In genomic region chr15:30097827-30098226, GRCh38 we compare ENCODE assay signal across 10 cellular contexts. TPM values are rescaled to one million over a fixed set of nuclear protein-coding genes. Genes with fewer than 3 reads are reported as not detected.
"Had no signal": no experiment of that assay in that cellular context is flagged by ENCODE, and none has a peak within 500 bp of the region (broad histone marks: within the 10 kb centered on the region; RNA-seq: fewer than 3 reads in every experiment).

No MANE protein-coding gene starts in this region.

RNA-seq across cellular contexts. Expression of gene GOLGA8J, which starts 15.1 kb away (rescaled TPM):
- total RNA-seq: activated CD4-positive, alpha-beta T cell treated with anti-CD3 and anti-CD28 coated beads, Interleukin-2, amount 10 ng/mL, durations not matched to agents 24 days and 14 days; cardiac septum; dermis microvascular lymphatic vessel endothelial cell; osteoblast; right atrium auricular region; skeletal muscle tissue had no signal
- polyA plus RNA-seq: hepatocyte had no signal

RNA-seq across cellular contexts. Expression of gene GOLGA8T, which starts 37.0 kb away (rescaled TPM):
- total RNA-seq: activated CD4-positive, alpha-beta T cell treated with anti-CD3 and anti-CD28 coated beads, Interleukin-2, amount 10 ng/mL, durations not matched to agents 24 days and 14 days; hepatocyte; lower lobe of right lung; osteoblast; prostate gland; SK-MEL-5; skeletal muscle tissue had no signal
- polyA plus RNA-seq: hepatocyte had no signal
